Comparison of ENCODE assay signal across 1 cellular context in genomic region chr6:15457121-15457646, GRCh38.
TF ChIP-seq lines count a peak whose summit lies in the region.

No MANE protein-coding gene starts in this region.

TF ChIP-seq in HEK293, 187 proteins besides CTCF, POLR2A, EP300 and RAD21 (continued from another document):
- TF ChIP-seq ZNF362 (tag by site-specific recombination; IDR thresholded peaks at IDR 0.05) (no peak), ZNF16 (tag by site-specific recombination; IDR thresholded peaks at IDR 0.05; ENCODE audit: low read depth) (no peak)
TF ChIP-seq in HEK293: peak in this region for 1.
